In genomic region chr12:98397323-98398105, GRCh38 we compare ENCODE assay signal across 8 cellular contexts.
DNase-seq lines count a peak whose midpoint lies in the region; ATAC-seq and TF ChIP-seq lines count a peak whose summit lies in the region.

No MANE protein-coding gene starts in this region.

- H3K9me3 ChIP-seq in ascending aorta (no peaks in the 10 kb centered on the region), hepatocyte (ENCODE audit: low read depth) (no peaks in the 10 kb centered on the region)

- H3K27ac ChIP-seq in ascending aorta (no peak overlapping the region), hepatocyte (no peak overlapping the region)

- peak overlapping the region; percentile 53 for H2AFZ ChIP-seq in hepatocyte

- no peaks in the 10 kb centered on the region for H3K79me2 ChIP-seq in hepatocyte

- peaks cover 6% of the 10 kb centered on the region for H3K27me3 Mint-ChIP-seq in T-helper 2 cell treated with Interferon-gamma antibody and Interleukin-4, amounts not matched to agents 5 μg/mL and 100 μg/mL, for 36 hours (ENCODE audit: low read depth)

- H3K4me1 Mint-ChIP-seq in T-helper 2 cell treated with Interferon-gamma antibody and Interleukin-4, amounts not matched to agents 5 μg/mL and 100 μg/mL, for 36 hours (ENCODE audit: low read depth) = peaks cover 31% of the 10 kb centered on the region

- H4K20me1 ChIP-seq in hepatocyte (ENCODE audit: insufficient read depth, poor library complexity, severe bottlenecking) = no peaks in the 10 kb centered on the region

- H3K27me3 ChIP-seq in ascending aorta = no peaks in the 10 kb centered on the region
- H3K27me3 ChIP-seq in hepatocyte = no peaks in the 10 kb centered on the region

- H3K36me3 Mint-ChIP-seq in T-helper 2 cell treated with Interferon-gamma antibody and Interleukin-4, amounts not matched to agents 5 μg/mL and 100 μg/mL, for 36 hours (ENCODE audit: low read depth) = peaks cover 1% of the 10 kb centered on the region

- WGBS in hepatocyte (ENCODE audit: low lambda C conversion rate, missing lambda C conversion rate) = 24% methylated on average over 33 of the region's 33 CpGs

- H3K4me3 ChIP-seq in ascending aorta (peak overlapping the region; percentile 54 to 61), hepatocyte (peak overlapping the region; percentile 40), retinal pigment epithelial cell (ENCODE audit: low read length) (peak overlapping the region; percentile 53)

- H3K4me1 ChIP-seq in ascending aorta (no peaks in the 10 kb centered on the region), hepatocyte (ENCODE audit: insufficient read depth) (peaks cover 5% of the 10 kb centered on the region)

- H3K27ac Mint-ChIP-seq in T-helper 2 cell treated with Interferon-gamma antibody and Interleukin-4, amounts not matched to agents 5 μg/mL and 100 μg/mL, for 36 hours = peak overlapping the region; percentile 47

- H3K4me2 ChIP-seq in hepatocyte = peak overlapping the region; percentile 77

- H3K36me3 ChIP-seq in ascending aorta (no peaks in the 10 kb centered on the region), hepatocyte (replicated peaks; ENCODE audit: insufficient read depth, low read depth) (no peaks in the 10 kb centered on the region)

- DNase-seq in GM13977 (ENCODE audit: low spot score) (peak; percentile 71), NCI-H1417 treated with DMSO at 0.1 percent for 48 hours (lab: John Stamatoyannopoulos, UW) (peak; percentile 75), ascending aorta (ENCODE audit: low spot score in 2 of 2) (peak in 1 of 2 donors; percentile 86), hepatocyte (ENCODE audit: low spot score) (peak; percentile 88), retinal pigment epithelial cell (ENCODE audit: low read depth) (peak; percentile 36), mesenteric fat pad (ENCODE audit: low spot score) (no peak)
- DNase-seq in T-helper 2 cell treated with Interferon-gamma antibody and Interleukin-4, amounts not matched to agents 5 μg/mL and 100 μg/mL, for 36 hours (ENCODE audit: low spot score) = peak; percentile 76

- H3K4me3 Mint-ChIP-seq in T-helper 2 cell treated with Interferon-gamma antibody and Interleukin-4, amounts not matched to agents 5 μg/mL and 100 μg/mL, for 36 hours = peak overlapping the region; percentile 85

- in situ Hi-C loops in GM13977 (cut with MboI; ENCODE audit: low pct_unique_long_range_greater_than_20kb, low sequenced_read_pairs, unreplicated experiment) = loop anchor here (25.0 kb wide), 1 partner anchor 1410 kb away; no protein-coding TSS in a partner anchor

- TF ChIP-seq CTCF in GM13977 (IDR thresholded peaks at IDR 0.05; ENCODE audit: extremely low read depth, insufficient read depth, missing control alignments) = peak; percentile 90
- peak; percentile 77 to 93 (median 82) for TF ChIP-seq CTCF in ascending aorta (IDR thresholded peaks at IDR 0.05)
- peak; percentile 98 for TF ChIP-seq CTCF in hepatocyte (IDR thresholded peaks at IDR 0.05; ENCODE audit: poor library complexity)
- TF ChIP-seq CTCF in retinal pigment epithelial cell (conservative IDR thresholded peaks at IDR 0.05; ENCODE audit: low read depth, low read length) = peak; percentile 90

- H3K9me2 ChIP-seq in hepatocyte (replicated peaks; ENCODE audit: insufficient read depth) = no peaks in the 10 kb centered on the region

- ATAC-seq in HG02870 (IDR thresholded peaks at IDR 0.05; ENCODE audit: unreplicated experiment) = peak; percentile 88

- intact Hi-C loops in ascending aorta (cut with DNase I) = no loop called here

- no peaks in the 10 kb centered on the region for H3K9me3 Mint-ChIP-seq in T-helper 2 cell treated with Interferon-gamma antibody and Interleukin-4, amounts not matched to agents 5 μg/mL and 100 μg/mL, for 36 hours
